In the genomic region with DNA sequence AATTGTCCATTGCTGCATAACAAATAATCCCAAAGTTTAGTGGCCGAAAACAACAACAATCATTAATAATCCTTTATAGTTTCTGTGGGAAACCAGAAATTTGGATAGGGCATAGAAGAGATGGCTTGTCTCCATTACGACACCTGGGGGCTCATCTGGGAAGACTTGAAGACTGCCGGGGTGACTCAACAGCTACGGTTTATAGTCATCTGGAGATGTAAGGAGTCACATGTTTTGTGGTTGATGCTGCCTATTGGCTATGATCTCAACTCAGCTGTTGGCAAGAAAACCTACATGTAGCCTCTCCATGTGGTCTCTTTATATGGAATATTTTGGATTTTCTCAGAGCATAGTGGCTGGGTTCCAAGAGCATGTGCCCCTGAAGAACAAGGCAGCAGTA, we compare ENCODE assay signal across 21 cellular contexts. TPM values are rescaled to one million over a fixed set of nuclear protein-coding genes. Genes with fewer than 3 reads are reported as not detected.
DNase-seq lines count a peak whose midpoint lies in the region; ATAC-seq, FAIRE-seq and TF ChIP-seq lines count a peak whose summit lies in the region.
"Had no signal": no experiment of that assay in that cellular context is flagged by ENCODE, and none has a peak within 500 bp of the region (broad histone marks: within the 10 kb centered on the region; RNA-seq: fewer than 3 reads in every experiment).

No MANE protein-coding gene starts in this region.

- no peak overlapping the region for H3K4me3 Mint-ChIP-seq in naive thymus-derived CD8-positive, alpha-beta T cell
- H3K4me3 Mint-ChIP-seq: CD4-positive, alpha-beta memory T cell had no signal

- H3K4me3 ChIP-seq in GM23248 (no peak overlapping the region), fibroblast of mammary gland (ENCODE audit: control insufficient read depth, low read depth, low read length) (no peak overlapping the region)
- H3K4me3 ChIP-seq: BLaER1, SJCRH30 had no signal

- in situ Hi-C loops in GM23248 (cut with MboI): loop anchor here (10.0 kb wide), 1 partner anchor 144 kb away; no protein-coding TSS in a partner anchor

- H4K20me1 ChIP-seq in GM23248 (ENCODE audit: insufficient read depth): no peaks in the 10 kb centered on the region
- H4K20me1 ChIP-seq: BLaER1 had no signal

- no peaks in the 10 kb centered on the region for H3K79me2 ChIP-seq in GM23248 (ENCODE audit: insufficient read depth)

- FAIRE-seq in D721Med (lab: Jason Lieb, UNC): no peak
- FAIRE-seq: G401.6 had no signal

- DNase-seq in AG08395 (ENCODE audit: low spot score): peak; percentile 31
- DNase-seq in GM23248: peak; percentile 63
- peak; percentile 30 for DNase-seq in T1000 (lab: John Stamatoyannopoulos, UW)
- peak; percentile 70 for DNase-seq in fibroblast of mammary gland (ENCODE audit: low read depth)
- no peak for DNase-seq in D721Med (ENCODE audit: insufficient read length, low spot score)
- no peak for DNase-seq in naive thymus-derived CD8-positive, alpha-beta T cell
- no peak for DNase-seq in NOMO-1 (lab: John Stamatoyannopoulos, UW; ENCODE audit: unreplicated experiment in 2 of 2)
- DNase-seq: CD4-positive, alpha-beta memory T cell; DMS79; Kasumi-1; NCI-H1105 treated with DMSO at 0.1 percent for 48 hours; NCI-H1694 treated with DMSO at 0.1 percent for 48 hours; NCI-H2107; NCI-H510A; NCI-H774; PC-3; SJCRH30 had no signal

- H3K36me3 ChIP-seq in GM23248 (ENCODE audit: low read depth): no peaks in the 10 kb centered on the region
- H3K36me3 ChIP-seq: BLaER1, SJCRH30 had no signal

- no peak overlapping the region for H3K9ac ChIP-seq in GM23248
- H3K9ac ChIP-seq: BLaER1 had no signal

- H3K27me3 Mint-ChIP-seq in naive thymus-derived CD8-positive, alpha-beta T cell: peaks cover 7 to 19% (median 11%) of the 10 kb centered on the region in 5 donors

- H3K27ac Mint-ChIP-seq in naive thymus-derived CD8-positive, alpha-beta T cell: no peak overlapping the region
- H3K27ac Mint-ChIP-seq: CD4-positive, alpha-beta memory T cell had no signal

- 41 to 43% methylated on average over 4 of the region's 4 CpGs for WGBS in GM23248 (ENCODE audit: low coverage in 1 of 2, low lambda C conversion rate in 2 of 2, missing lambda C conversion rate in 2 of 2), 2 experiments

- peaks cover 0 to 3% (median 0%) of the 10 kb centered on the region in 4 donors for H3K4me1 Mint-ChIP-seq in naive thymus-derived CD8-positive, alpha-beta T cell

- peaks cover 37% of the 10 kb centered on the region for H3K4me1 ChIP-seq in GM23248 (ENCODE audit: insufficient read depth)

- H3K27ac ChIP-seq in GM23248: no peak overlapping the region
- H3K27ac ChIP-seq: BLaER1, SJCRH30 had no signal

- peaks cover 3 to 27% (median 7%) of the 10 kb centered on the region in 3 donors for H3K36me3 Mint-ChIP-seq in naive thymus-derived CD8-positive, alpha-beta T cell

- no peak for TF ChIP-seq CTCF in fibroblast of mammary gland (conservative IDR thresholded peaks at IDR 0.05; ENCODE audit: control insufficient read depth, insufficient read depth, low read depth, low read length)
- TF ChIP-seq CTCF in D721Med (IDR thresholded peaks at IDR 0.05; ENCODE audit: insufficient read depth, missing control alignments): no peak

- POLR2A ChIA-PET in naive thymus-derived CD8-positive, alpha-beta T cell (lab: Charles Lee): no interaction called here

- H3K9me3 ChIP-seq in GM23248 (ENCODE audit: low read depth): no peaks in the 10 kb centered on the region
- H3K9me3 ChIP-seq: SJCRH30 had no signal

- ATAC-seq in naive thymus-derived CD8-positive, alpha-beta T cell: no peak
- ATAC-seq in GM18520 (IDR thresholded peaks at IDR 0.05; ENCODE audit: unreplicated experiment): no peak
- ATAC-seq: HCT116, PC-3 had no signal

- H3K9me3 Mint-ChIP-seq in naive thymus-derived CD8-positive, alpha-beta T cell: peaks cover 10 to 41% (median 30%) of the 10 kb centered on the region in 9 donors

- H2AFZ ChIP-seq in GM23248: no peak overlapping the region

- H3F3A ChIP-seq in GM23248 (ENCODE audit: insufficient read depth): peaks cover 24% of the 10 kb centered on the region

- H3K9me2 ChIP-seq in GM23248 (ENCODE audit: insufficient read depth): no peaks in the 10 kb centered on the region

- H3K27me3 ChIP-seq in GM23248 (replicated peaks; ENCODE audit: insufficient read depth): no peaks in the 10 kb centered on the region
- H3K27me3 ChIP-seq: BLaER1, SJCRH30 had no signal

- no peak overlapping the region for H3K4me2 ChIP-seq in GM23248 (ENCODE audit: unreplicated experiment)

RNA-seq across cellular contexts. Expression of gene TSPAN2, which starts 29.3 kb away (rescaled TPM):
- 2.7 and 9.0 TPM in 2 replicates for total RNA-seq in GM23248 (2014; rRNA removed; shearing (Covaris generic))
- 8.1 and 10.1 TPM in 2 replicates for polyA plus RNA-seq in GM23248 (2016; fragmentation: Nextera tagmentation; extraction: Ambion mirVana)
- under 1 TPM; 0.68 to 0.77 TPM for total RNA-seq in naive thymus-derived CD8-positive, alpha-beta T cell
- polyA plus RNA-seq in naive thymus-derived CD8-positive, alpha-beta T cell: 10 to 100 TPM in 1 of 3 donors, 1 to 10 TPM in 1, under 1 TPM in 1; 0.92 to 16.3 (median 3.2) TPM

Comparison
In these comparisons a context has a peak if more than half of its experiments do, and no peak if none do; other contexts are left out.
1. DNase-seq: peak in AG08395 (single experiment), GM23248 (single experiment), T1000 (single experiment) and fibroblast of mammary gland (single experiment); none in D721Med (single experiment), naive thymus-derived CD8-positive, alpha-beta T cell (0 of 10) and NOMO-1 (0 of 2).